In the genomic region with DNA sequence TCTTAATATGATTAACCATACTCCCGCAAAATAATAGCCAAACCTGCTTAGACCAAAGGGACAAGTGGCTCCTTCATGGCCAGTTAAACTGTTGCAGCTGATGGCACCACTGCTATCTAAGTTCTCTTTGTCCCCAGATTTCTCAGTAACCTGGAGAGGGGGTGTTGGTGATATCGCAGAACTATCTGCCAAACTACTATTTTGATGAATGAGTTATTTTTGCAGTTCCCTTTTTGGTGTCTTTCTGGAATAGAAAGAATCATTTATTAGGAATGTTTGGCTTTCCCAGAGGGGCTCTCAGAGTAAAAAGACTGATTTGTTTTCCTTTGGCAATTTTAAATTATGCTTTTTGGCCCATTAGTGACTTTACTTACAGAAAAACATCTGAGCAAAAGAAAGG, we compare ENCODE assay signal across 20 cellular contexts. TPM values are rescaled to one million over a fixed set of nuclear protein-coding genes. Genes with fewer than 3 reads are reported as not detected.
DNase-seq lines count a peak whose midpoint lies in the region; ATAC-seq and TF ChIP-seq lines count a peak whose summit lies in the region.
"Had no signal": no experiment of that assay in that cellular context is flagged by ENCODE, and none has a peak within 500 bp of the region (broad histone marks: within the 10 kb centered on the region; RNA-seq: fewer than 3 reads in every experiment).

No MANE protein-coding gene starts in this region.

- no peak overlapping the region for H3K14ac ChIP-seq in mesenchymal stem cell (ENCODE audit: low read length in 2 of 2)

- no peak overlapping the region for H4K91ac ChIP-seq in mesenchymal stem cell (ENCODE audit: low read length)

- H2BK15ac ChIP-seq in mesenchymal stem cell (ENCODE audit: low read depth, poor library complexity, severe bottlenecking) = no peak overlapping the region

- H3K9ac ChIP-seq in PC-3 (ENCODE audit: low read length) (no peak overlapping the region), mesenchymal stem cell (ENCODE audit: low read length) (no peak overlapping the region)
- H3K9ac ChIP-seq: BLaER1 treated with 17β-estradiol and CSF1 and Interleukin-3, amounts not matched to agents 10 nM and 100 nM had no signal

- no peak overlapping the region for H3K23ac ChIP-seq in mesenchymal stem cell (ENCODE audit: low read length in 2 of 2)

- intact Hi-C loops in CD14-positive monocyte (cut with micrococcal nuclease) = loop anchor here in 1 of 2 donors (5.0 kb wide), 1 partner anchor 63 kb away; no protein-coding TSS in a partner anchor
- intact Hi-C loops in PC-3 (cut with micrococcal nuclease) = no loop called here

- H3K79me2 ChIP-seq in PC-3 (ENCODE audit: low read length) = no peaks in the 10 kb centered on the region

- H3K36me3 Mint-ChIP-seq in CD14-positive monocyte = no peaks in the 10 kb centered on the region
- no peaks in the 10 kb centered on the region for H3K36me3 Mint-ChIP-seq in chondrocyte (ENCODE audit: low read depth)
- no peaks in the 10 kb centered on the region for H3K36me3 Mint-ChIP-seq in stimulated activated effector memory CD8-positive, alpha-beta T cell treated with anti-CD3 and anti-CD28 coated beads, Interleukin-12 subunit alpha, Interleukin-12 subunit beta, amount 100 ng/mL, for 72 hours

- no TSS peak for BruUV-seq in PC-3 (replicated peaks; lab: Mats Ljungman, UMichigan)

- H3K36me3 ChIP-seq in PC-3 (ENCODE audit: low read depth, low read length) = no peaks in the 10 kb centered on the region
- no peaks in the 10 kb centered on the region for H3K36me3 ChIP-seq in mesenchymal stem cell (ENCODE audit: control insufficient read depth in 1 of 2, insufficient read depth in 2 of 2, low read depth in 1 of 2, low read length in 2 of 2)
- H3K36me3 ChIP-seq: BLaER1 treated with 17β-estradiol and CSF1 and Interleukin-3, amounts not matched to agents 10 nM and 100 nM had no signal

- no peaks in the 10 kb centered on the region for H3K27me3 ChIP-seq in PC-3 (ENCODE audit: low read length)
- no peaks in the 10 kb centered on the region for H3K27me3 ChIP-seq in mesenchymal stem cell (ENCODE audit: control insufficient read depth in 1 of 2, insufficient read depth in 1 of 2, low read length in 2 of 2)
- H3K27me3 ChIP-seq: BLaER1 treated with 17β-estradiol and CSF1 and Interleukin-3, amounts not matched to agents 10 nM and 100 nM had no signal

- no peak overlapping the region for H3K4me3 Mint-ChIP-seq in CD14-positive monocyte
- no peak overlapping the region for H3K4me3 Mint-ChIP-seq in chondrocyte (ENCODE audit: unreplicated experiment)
- H3K4me3 Mint-ChIP-seq in stimulated activated effector memory CD8-positive, alpha-beta T cell treated with anti-CD3 and anti-CD28 coated beads, Interleukin-12 subunit alpha, Interleukin-12 subunit beta, amount 100 ng/mL, for 72 hours = no peak overlapping the region
- H3K4me3 Mint-ChIP-seq: B cell; CD4-positive, alpha-beta T cell; GM23338 had no signal

- 100% methylated on average over 2 of the region's 2 CpGs for WGBS in mesenchymal stem cell

- no peaks in the 10 kb centered on the region for H3K9me2 ChIP-seq in PC-3 (replicated peaks; ENCODE audit: low read length)

- H3K27me3 Mint-ChIP-seq in CD14-positive monocyte (ENCODE audit: low read depth in 3 of 3) (peaks cover 0 to 2% (median 2%) of the 10 kb centered on the region in 3 donors), chondrocyte (ENCODE audit: low read depth) (no peaks in the 10 kb centered on the region)
- H3K27me3 Mint-ChIP-seq: CD4-positive, alpha-beta T cell had no signal

- H3K4ac ChIP-seq in mesenchymal stem cell (ENCODE audit: low read depth in 1 of 2, low read length in 2 of 2) = peak overlapping the region in 1 of 2 experiments; percentile 17

- H3K27ac Mint-ChIP-seq in CD14-positive monocyte (peak overlapping the region in 5 of 7 donors; percentile 12 to 88 (median 82)), chondrocyte (ENCODE audit: unreplicated experiment) (peak overlapping the region; percentile 15)
- no peak overlapping the region for H3K27ac Mint-ChIP-seq in stimulated activated effector memory CD8-positive, alpha-beta T cell treated with anti-CD3 and anti-CD28 coated beads, Interleukin-12 subunit alpha, Interleukin-12 subunit beta, amount 100 ng/mL, for 72 hours
- H3K27ac Mint-ChIP-seq: B cell; CD4-positive, alpha-beta T cell; GM23338 had no signal

- H3K9me3 Mint-ChIP-seq in CD14-positive monocyte (peaks cover 0 to 6% (median 0%) of the 10 kb centered on the region in 7 donors), chondrocyte (ENCODE audit: low read depth) (no peaks in the 10 kb centered on the region)
- no peaks in the 10 kb centered on the region for H3K9me3 Mint-ChIP-seq in stimulated activated effector memory CD8-positive, alpha-beta T cell treated with anti-CD3 and anti-CD28 coated beads, Interleukin-12 subunit alpha, Interleukin-12 subunit beta, amount 100 ng/mL, for 72 hours
- H3K9me3 Mint-ChIP-seq: CD4-positive, alpha-beta T cell; GM23338 had no signal

- H3K4me2 ChIP-seq in PC-3 (ENCODE audit: low read length) (no peak overlapping the region), mesenchymal stem cell (ENCODE audit: low read length, poor library complexity, severe bottlenecking) (no peak overlapping the region)

- no peak for ATAC-seq in PC-3
- ATAC-seq in stimulated activated effector memory CD8-positive, alpha-beta T cell treated with anti-CD3 and anti-CD28 coated beads, Interleukin-12 subunit alpha, Interleukin-12 subunit beta, amount 100 ng/mL, for 72 hours = no peak
- ATAC-seq: GM23338 had no signal

- peak overlapping the region; percentile 51 to 65 for H2BK12ac ChIP-seq in mesenchymal stem cell (ENCODE audit: low read length in 2 of 2)

- H3K4me1 Mint-ChIP-seq in CD14-positive monocyte (peaks cover 59% of the 10 kb centered on the region), chondrocyte (ENCODE audit: low read depth) (peaks cover 67% of the 10 kb centered on the region)
- peaks cover 8% of the 10 kb centered on the region for H3K4me1 Mint-ChIP-seq in stimulated activated effector memory CD8-positive, alpha-beta T cell treated with anti-CD3 and anti-CD28 coated beads, Interleukin-12 subunit alpha, Interleukin-12 subunit beta, amount 100 ng/mL, for 72 hours
- H3K4me1 Mint-ChIP-seq: B cell had no signal

- no peak overlapping the region for H4K8ac ChIP-seq in mesenchymal stem cell (ENCODE audit: low read length)

- H3K4me1 ChIP-seq in PC-3 (ENCODE audit: insufficient read depth, low read length) (peaks cover 55% of the 10 kb centered on the region), mesenchymal stem cell (ENCODE audit: control insufficient read depth, insufficient read depth, low read depth, low read length) (peaks cover 14% of the 10 kb centered on the region)

- peaks cover under 1% of the 10 kb centered on the region for H3F3A ChIP-seq in PC-3 (ENCODE audit: low read length, unreplicated experiment)

- POLR2A ChIA-PET in PC-3 (lab: Charles Lee; ENCODE audit: unreplicated experiment) = interaction anchor here (0.6 kb wide), 1 partner anchor 117 kb away, joined by 4 read pairs; no protein-coding TSS in a partner anchor

- H3K27ac ChIP-seq in PC-3 (ENCODE audit: low read length) = peak overlapping the region; percentile 88
- H3K27ac ChIP-seq in mesenchymal stem cell (ENCODE audit: low read length, poor library complexity, severe bottlenecking) = no peak overlapping the region
- H3K27ac ChIP-seq: BLaER1 treated with 17β-estradiol and CSF1 and Interleukin-3, amounts not matched to agents 10 nM and 100 nM; HL-60 had no signal

- H4K20me1 ChIP-seq in PC-3 (ENCODE audit: low read length) = no peaks in the 10 kb centered on the region
- H4K20me1 ChIP-seq: BLaER1 treated with 17β-estradiol and CSF1 and Interleukin-3, amounts not matched to agents 10 nM and 100 nM had no signal

- H3K18ac ChIP-seq in mesenchymal stem cell (ENCODE audit: low read depth in 1 of 2, low read length in 2 of 2) = no peak overlapping the region

- TF ChIP-seq CTCF in CD14-positive monocyte (IDR thresholded peaks at IDR 0.05) (no peak), PC-3 (conservative IDR thresholded peaks at IDR 0.05; ENCODE audit: low read depth, low read length) (no peak), chondrocyte (IDR thresholded peaks at IDR 0.05) (no peak)

- no peak overlapping the region for H2AK5ac ChIP-seq in mesenchymal stem cell (ENCODE audit: low read length, severe bottlenecking)

- H2BK5ac ChIP-seq in mesenchymal stem cell (ENCODE audit: low read depth, low read length, poor library complexity, severe bottlenecking) = no peak overlapping the region

- H3K9me3 ChIP-seq in PC-3 (ENCODE audit: low read length) (no peaks in the 10 kb centered on the region), mesenchymal stem cell (ENCODE audit: control insufficient read depth, low read length) (no peaks in the 10 kb centered on the region)
- H3K9me3 ChIP-seq: BLaER1 treated with 17β-estradiol and CSF1 and Interleukin-3, amounts not matched to agents 10 nM and 100 nM had no signal

- CTCF ChIA-PET in PC-3 (lab: Charles Lee) = interaction anchor here (0.9 kb wide), 1 partner anchor 33 kb away, joined by 7 read pairs; no protein-coding TSS in a partner anchor

- H3K79me1 ChIP-seq in mesenchymal stem cell (replicated peaks; ENCODE audit: low read length, poor library complexity, severe bottlenecking) = no peaks in the 10 kb centered on the region

- H2BK120ac ChIP-seq in mesenchymal stem cell (ENCODE audit: low read depth, low read length) = no peak overlapping the region

- no peak overlapping the region for H2AFZ ChIP-seq in PC-3 (ENCODE audit: low read length)
- no peak overlapping the region for H2AFZ ChIP-seq in mesenchymal stem cell (ENCODE audit: low read depth, low read length)
- H2AFZ ChIP-seq: GM23338 had no signal

- DNase-seq in CD14-positive monocyte (ENCODE audit: low spot score) (no peak), PC-3 (no peak), chondrocyte (ENCODE audit: low spot score) (no peak), mesenchymal stem cell (no peak), NCI-H146 (lab: John Stamatoyannopoulos, UW) (no peak)
- no peak for DNase-seq in stimulated activated effector memory CD8-positive, alpha-beta T cell treated with anti-CD3 and anti-CD28 coated beads, Interleukin-12 subunit alpha, Interleukin-12 subunit beta, amount 100 ng/mL, for 72 hours (ENCODE audit: low spot score in 2 of 2)
- DNase-seq in activated effector memory CD4-positive, alpha-beta T cell treated with Interleukin-2 at 50 U/mL for 16 hours = no peak
- no peak for DNase-seq in activated CD4-positive, alpha-beta T cell treated with anti-CD3 and anti-CD28 coated beads for 1 hour
- DNase-seq: 8988T; CD4-positive, alpha-beta T cell; DMS153; DMS79; GDM1; HCEC 1CT had no signal

- H3K4me3 ChIP-seq in PC-3 (ENCODE audit: low read length) = no peak overlapping the region
- H3K4me3 ChIP-seq in mesenchymal stem cell (ENCODE audit: insufficient read depth in 1 of 2, low read depth in 1 of 2, low read length in 2 of 2) = no peak overlapping the region
- H3K4me3 ChIP-seq: BLaER1 treated with 17β-estradiol and CSF1 and Interleukin-3, amounts not matched to agents 10 nM and 100 nM; GM23338 had no signal

RNA-seq across cellular contexts. Expression of a gene that starts 33.0 kb away (rescaled TPM):
- polyA plus RNA-seq in CD14-positive monocyte = 10 to 100 TPM; 14.5 to 22.7 TPM
- 1.8 TPM in 1 of 2 replicates, not detected in the other for total RNA-seq in PC-3 (2014; rRNA removed)
- total RNA-seq in chondrocyte = 47.1 to 105 TPM (median 50.3 TPM) in 3 replicates
- 0.51 TPM for polyA plus RNA-seq in mesenchymal stem cell (2013, experiment 1 of 2)
- polyA plus RNA-seq in mesenchymal stem cell (2013, experiment 2 of 2) = 0.70 TPM
- total RNA-seq: B cell, Daoy, GM23338, HT1080 had no signal
- polyA plus RNA-seq: GM23338 had no signal

Comparison
In these comparisons a context has a peak if more than half of its experiments do, and no peak if none do; other contexts are left out.
1. RNA of a gene that starts 33.0 kb away (total RNA-seq): 47.1 to 105 TPM in chondrocyte; 1.8 TPM in PC-3; every median in the first group is over 10 times any median in the second.